In genomic region chr3:11626084-11626463, GRCh38 we compare ENCODE assay signal across 10 cellular contexts. TPM values are rescaled to one million over a fixed set of nuclear protein-coding genes. Genes with fewer than 3 reads are reported as not detected.
DNase-seq lines count a peak whose midpoint lies in the region; ATAC-seq, FAIRE-seq and TF ChIP-seq lines count a peak whose summit lies in the region.
"Had no signal": no experiment of that assay in that cellular context is flagged by ENCODE, and none has a peak within 500 bp of the region (broad histone marks: within the 10 kb centered on the region; RNA-seq: fewer than 3 reads in every experiment).

No MANE protein-coding gene starts in this region.

- no peaks in the 10 kb centered on the region for H3K36me3 ChIP-seq in bronchial epithelial cell (ENCODE audit: control insufficient read depth, insufficient read depth, low read length)

- H3K4me3 ChIP-seq in bronchial epithelial cell (ENCODE audit: low read depth, low read length): no peak overlapping the region

- POLR2A ChIA-PET in GM10248 (lab: Yijun Ruan, JAX): no interaction called here

- no peak for FAIRE-seq in bronchial epithelial cell (lab: Jason Lieb, UNC)

- CTCF ChIA-PET in GM10248 (lab: Yijun Ruan, JAX): interaction anchor here (0.7 to 2.9 kb wide), 8 partner anchors 8 to 247 kb away, joined by 3 to 9 read pairs (median 4); partner anchors contain the start of gene VGLL4

- ATAC-seq in GM21381 (IDR thresholded peaks at IDR 0.05; ENCODE audit: unreplicated experiment): peak; percentile 49
- peak; percentile 54 for ATAC-seq in HG03520 (IDR thresholded peaks at IDR 0.05; ENCODE audit: unreplicated experiment)

- peak; percentile 61 for DNase-seq in GM10248 (ENCODE audit: extremely low spot score)
- DNase-seq in bronchial epithelial cell (ENCODE audit: low read depth): peak; percentile 28
- no peak for DNase-seq in AG08395 (ENCODE audit: low spot score)
- DNase-seq in NCI-H82 treated with DMSO at 0.1 percent for 48 hours (lab: John Stamatoyannopoulos, UW; ENCODE audit: unreplicated experiment): no peak
- DNase-seq in NCI-H345 treated with DMSO at 0.1 percent for 48 hours (lab: John Stamatoyannopoulos, UW; ENCODE audit: unreplicated experiment): no peak
- no peak for DNase-seq in COLO668 (lab: John Stamatoyannopoulos, UW; ENCODE audit: unreplicated experiment)
- DNase-seq: Calu3, NCI-H187 had no signal

- no peak for TF ChIP-seq CTCF in GM10248 (IDR thresholded peaks at IDR 0.05; ENCODE audit: control extremely low read depth, extremely low read depth, low read depth, missing control alignments)
- TF ChIP-seq CTCF in bronchial epithelial cell (IDR thresholded peaks at IDR 0.05; ENCODE audit: insufficient read depth, low read length, severe bottlenecking): no peak

- H3K27me3 ChIP-seq in bronchial epithelial cell (ENCODE audit: control insufficient read depth, insufficient read depth, low read length): no peaks in the 10 kb centered on the region

RNA-seq across cellular contexts. Expression of gene VGLL4, which starts 17.6 kb away (rescaled TPM):
- 32.6 and 36.6 TPM in 2 replicates for total RNA-seq in bronchial epithelial cell

Comparison
In these comparisons a context has a peak if more than half of its experiments do, and no peak if none do; other contexts are left out.
1. DNase-seq: peak in GM10248 (single experiment) and bronchial epithelial cell (single experiment); none in AG08395 (single experiment), NCI-H82 treated with DMSO at 0.1 percent for 48 hours (single experiment), NCI-H345 treated with DMSO at 0.1 percent for 48 hours (single experiment) and COLO668 (single experiment).